In the genomic region with DNA sequence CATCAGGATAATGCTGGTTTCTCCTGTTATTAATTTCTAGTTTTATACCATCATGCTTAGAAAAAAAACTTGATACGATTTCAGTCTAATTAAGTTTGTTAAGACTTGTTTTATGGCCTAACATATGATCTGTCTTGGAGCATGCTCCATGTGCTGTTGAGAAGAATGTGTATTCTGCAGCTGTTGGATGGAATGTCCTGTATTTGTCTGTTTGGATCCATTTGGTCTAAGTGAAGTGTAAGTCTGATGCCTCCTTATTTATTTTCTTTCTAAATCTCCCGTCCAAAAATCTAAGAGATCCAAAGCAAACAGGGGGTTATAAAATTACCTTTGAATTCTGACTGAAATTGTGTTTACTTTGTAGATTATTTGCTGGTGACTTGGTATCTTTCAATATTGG, we compare ENCODE assay signal across 18 cellular contexts. TPM values are rescaled to one million over a fixed set of nuclear protein-coding genes. Genes with fewer than 3 reads are reported as not detected.
"Had no signal": no experiment of that assay in that cellular context is flagged by ENCODE, and none has a peak within 500 bp of the region (broad histone marks: within the 10 kb centered on the region; RNA-seq: fewer than 3 reads in every experiment).

No MANE protein-coding gene starts in this region.

- DNase-seq: activated B cell treated with CpG ODN at 0.5 μM for 24 hours; activated naive CD4-positive, alpha-beta T cell treated with anti-CD3 and anti-CD28 coated beads, Interleukin-2, amount 10 ng/mL, durations not matched to agents 7 days and 5 days; amygdala; effector memory CD8-positive, alpha-beta T cell; glutamatergic neuron; immature natural killer cell; left colon; nephron progenitor cell; sigmoid colon; stimulated activated CD4-positive, alpha-beta T cell treated with anti-CD3 and anti-CD28 coated beads, Interleukin-4, amount 100 ng/mL, for 24 hours; upper lobe of left lung had no signal

- ATAC-seq: effector memory CD8-positive, alpha-beta T cell; left colon had no signal

- H3K36me3 ChIP-seq: prostate gland, upper lobe of left lung had no signal

- H3K4me3 Mint-ChIP-seq: activated B cell treated with CpG ODN at 0.5 μM for 24 hours; activated naive CD4-positive, alpha-beta T cell treated with anti-CD3 and anti-CD28 coated beads, Interleukin-2, amount 10 ng/mL, durations not matched to agents 7 days and 5 days; central memory CD8-positive, alpha-beta T cell; effector memory CD8-positive, alpha-beta T cell; immature natural killer cell; nephron progenitor cell; stimulated activated naive CD8-positive, alpha-beta T cell treated with anti-CD3 and anti-CD28 coated beads, Interleukin-15, Interleukin-2, amounts not matched to agents 100 ng/mL and 50 ng/mL, for 24 hours; T-helper 1 cell treated with Interleukin-12 subunit alpha and Interleukin-12 subunit beta and Interleukin-4 antibody, amounts not matched to agents 30 μg/mL and 1 μg/mL, for 36 hours had no signal

- H3K9me3 ChIP-seq: prostate gland, sigmoid colon, upper lobe of left lung had no signal

- H3K27ac ChIP-seq: prostate gland, sigmoid colon, upper lobe of left lung had no signal

- H3K4me3 ChIP-seq: lung, prostate gland, sigmoid colon, upper lobe of left lung had no signal

- H3K9me3 Mint-ChIP-seq: activated B cell treated with CpG ODN at 0.5 μM for 24 hours; activated naive CD4-positive, alpha-beta T cell treated with anti-CD3 and anti-CD28 coated beads, Interleukin-2, amount 10 ng/mL, durations not matched to agents 7 days and 5 days; central memory CD8-positive, alpha-beta T cell; effector memory CD8-positive, alpha-beta T cell; immature natural killer cell; nephron progenitor cell; stimulated activated naive CD8-positive, alpha-beta T cell treated with anti-CD3 and anti-CD28 coated beads, Interleukin-15, Interleukin-2, amounts not matched to agents 100 ng/mL and 50 ng/mL, for 24 hours; T-helper 1 cell treated with Interleukin-12 subunit alpha and Interleukin-12 subunit beta and Interleukin-4 antibody, amounts not matched to agents 30 μg/mL and 1 μg/mL, for 36 hours had no signal

- H3K27me3 ChIP-seq: sigmoid colon, upper lobe of left lung had no signal

- H3K27me3 Mint-ChIP-seq: activated B cell treated with CpG ODN at 0.5 μM for 24 hours; activated naive CD4-positive, alpha-beta T cell treated with anti-CD3 and anti-CD28 coated beads, Interleukin-2, amount 10 ng/mL, durations not matched to agents 7 days and 5 days; central memory CD8-positive, alpha-beta T cell; effector memory CD8-positive, alpha-beta T cell; stimulated activated naive CD8-positive, alpha-beta T cell treated with anti-CD3 and anti-CD28 coated beads, Interleukin-15, Interleukin-2, amounts not matched to agents 100 ng/mL and 50 ng/mL, for 24 hours had no signal

- H3K27ac Mint-ChIP-seq: activated B cell treated with CpG ODN at 0.5 μM for 24 hours; activated naive CD4-positive, alpha-beta T cell treated with anti-CD3 and anti-CD28 coated beads, Interleukin-2, amount 10 ng/mL, durations not matched to agents 7 days and 5 days; nephron progenitor cell; T-helper 1 cell treated with Interleukin-12 subunit alpha and Interleukin-12 subunit beta and Interleukin-4 antibody, amounts not matched to agents 30 μg/mL and 1 μg/mL, for 36 hours had no signal

RNA-seq across cellular contexts. Expression of a gene that starts 30.0 kb away (rescaled TPM):
- total RNA-seq: activated B cell treated with CpG ODN at 0.5 μM for 24 hours, fibroblast of villous mesenchyme had no signal
- polyA plus RNA-seq: esophagus, immature natural killer cell had no signal
